In the genomic region with DNA sequence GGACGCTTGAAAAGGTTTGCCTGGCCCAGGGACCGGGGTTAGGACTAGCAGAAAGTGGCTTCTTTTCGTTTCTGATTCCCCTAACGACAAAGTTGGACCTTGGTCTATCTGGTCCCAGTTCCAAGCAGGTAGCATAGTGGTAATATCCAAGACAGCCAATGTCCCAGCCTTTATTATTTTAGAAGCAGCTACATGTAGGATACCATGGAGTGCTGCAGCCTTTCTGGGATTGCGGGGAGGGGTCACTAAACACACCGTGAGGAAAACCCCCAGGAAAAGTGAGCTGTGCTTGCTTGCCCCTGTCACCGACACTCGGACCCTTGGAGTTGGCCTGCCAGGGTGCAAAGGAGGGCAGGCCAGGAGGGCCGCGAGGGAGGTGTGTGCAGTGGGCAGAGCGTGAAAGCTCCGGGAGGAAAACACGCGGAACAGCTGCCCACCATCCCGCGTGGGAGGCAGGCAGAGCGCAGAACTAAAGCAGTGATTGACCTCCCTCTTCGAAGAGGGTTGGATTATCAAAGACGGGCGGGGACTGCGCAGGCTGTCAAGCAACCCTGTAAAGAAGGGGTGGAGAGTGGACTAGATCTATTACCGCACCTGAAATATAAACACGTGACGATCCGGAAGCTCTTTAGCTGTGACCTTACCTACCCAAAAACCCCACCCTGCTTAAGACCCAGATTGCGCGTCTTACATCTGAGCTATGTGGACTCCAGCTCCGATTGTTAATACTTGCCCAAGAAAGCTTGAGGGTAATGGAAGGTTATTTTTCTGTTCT, we compare ENCODE assay signal across 8 cellular contexts. TPM values are rescaled to one million over a fixed set of nuclear protein-coding genes. Genes with fewer than 3 reads are reported as not detected.
A peak's percentile ranks its signal among the peaks of the same experiment; 100 is the strongest.
DNase-seq lines count a peak whose midpoint lies in the region; ATAC-seq and TF ChIP-seq lines count a peak whose summit lies in the region.

No MANE protein-coding gene starts in this region.

- H3K4me3 Mint-ChIP-seq in CD4-positive, alpha-beta memory T cell = peak overlapping the region; percentile 82 to 89 (median 88)
- H3K4me3 Mint-ChIP-seq in activated naive CD4-positive, alpha-beta T cell treated with anti-CD3 and anti-CD28 coated beads, Interleukin-2, amount 50 U/mL, for 24 hours = peak overlapping the region; percentile 86

- no peak overlapping the region for H3K23ac ChIP-seq in trophoblast cell (ENCODE audit: low read length)

- peak overlapping the region; percentile 22 for H3K14ac ChIP-seq in trophoblast cell (ENCODE audit: low read length)

- H2BK120ac ChIP-seq in trophoblast cell (ENCODE audit: insufficient read depth, low read length, poor library complexity) = peak overlapping the region; percentile 41

- H2BK5ac ChIP-seq in trophoblast cell (ENCODE audit: low read depth, low read length, poor library complexity) = peak overlapping the region; percentile 54

- H3K4me1 Mint-ChIP-seq in CD4-positive, alpha-beta memory T cell = peaks cover 31 to 49% (median 41%) of the 10 kb centered on the region in 4 donors
- peaks cover 54% of the 10 kb centered on the region for H3K4me1 Mint-ChIP-seq in activated naive CD4-positive, alpha-beta T cell treated with anti-CD3 and anti-CD28 coated beads, Interleukin-2, amount 50 U/mL, for 24 hours

- peaks cover 40% of the 10 kb centered on the region for H3K4me1 ChIP-seq in CD4-positive, alpha-beta memory T cell (ENCODE audit: insufficient read depth, low read length)
- H3K4me1 ChIP-seq in Peyer's patch = peaks cover 0 to 22% (median 3%) of the 10 kb centered on the region in 4 donors
- peaks cover 4 to 9% of the 10 kb centered on the region in 2 experiments for H3K4me1 ChIP-seq in trophoblast cell (ENCODE audit: control insufficient read depth in 1 of 2, insufficient read depth in 2 of 2, low read length in 2 of 2)

- peak overlapping the region; percentile 43 for H4K12ac ChIP-seq in trophoblast cell (ENCODE audit: low read depth, low read length)

- no peaks in the 10 kb centered on the region for H3K27me3 ChIP-seq in CD4-positive, alpha-beta memory T cell (ENCODE audit: insufficient read depth, low read length)
- H3K27me3 ChIP-seq in Peyer's patch (no peaks in the 10 kb centered on the region), trophoblast cell (ENCODE audit: insufficient read depth, low read length) (no peaks in the 10 kb centered on the region)

- peak overlapping the region; percentile 89 for H2AFZ ChIP-seq in trophoblast cell (ENCODE audit: insufficient read depth, low read length, poor library complexity)

- TF ChIP-seq CTCF in Peyer's patch (IDR thresholded peaks at IDR 0.05) = no peak

- H3K9me3 ChIP-seq in CD4-positive, alpha-beta memory T cell (ENCODE audit: control insufficient read depth in 1 of 2, low read length in 2 of 2) = no peaks in the 10 kb centered on the region
- H3K9me3 ChIP-seq in Peyer's patch (no peaks in the 10 kb centered on the region), trophoblast cell (ENCODE audit: insufficient read depth, low read depth, low read length) (no peaks in the 10 kb centered on the region)

- CTCF ChIA-PET in CD4-positive, alpha-beta memory T cell (lab: Charles Lee; ENCODE audit: partially characterized antibody) = interaction anchor here (0.8 kb wide), 1 partner anchor 490 kb away, joined by 3 read pairs; no protein-coding TSS in a partner anchor

- peaks cover 4 to 5% of the 10 kb centered on the region in 2 donors for H3K36me3 Mint-ChIP-seq in CD4-positive, alpha-beta memory T cell
- H3K36me3 Mint-ChIP-seq in activated naive CD4-positive, alpha-beta T cell treated with anti-CD3 and anti-CD28 coated beads, Interleukin-2, amount 50 U/mL, for 24 hours = peaks cover 6% of the 10 kb centered on the region

- H2AK5ac ChIP-seq in trophoblast cell (ENCODE audit: low read length) = peak overlapping the region; percentile 16

- H4K8ac ChIP-seq in trophoblast cell (ENCODE audit: low read depth, low read length) = peak overlapping the region; percentile 62

- H3K27ac ChIP-seq in CD4-positive, alpha-beta memory T cell (ENCODE audit: low read depth, low read length) = peak overlapping the region; percentile 53
- H3K27ac ChIP-seq in Peyer's patch = peak overlapping the region; percentile 83 to 95 (median 88)
- peak overlapping the region; percentile 76 for H3K27ac ChIP-seq in trophoblast cell (ENCODE audit: low read depth, low read length)

- peaks cover 0 to 7% (median 5%) of the 10 kb centered on the region in 8 donors for H3K9me3 Mint-ChIP-seq in CD4-positive, alpha-beta memory T cell
- no peaks in the 10 kb centered on the region for H3K9me3 Mint-ChIP-seq in activated naive CD4-positive, alpha-beta T cell treated with anti-CD3 and anti-CD28 coated beads, Interleukin-2, amount 50 U/mL, for 24 hours

- peak overlapping the region; percentile 87 to 95 for H3K4me3 ChIP-seq in CD4-positive, alpha-beta memory T cell (ENCODE audit: low read length in 2 of 2)
- H3K4me3 ChIP-seq in Peyer's patch = peak overlapping the region; percentile 65 to 89 (median 82)
- peak overlapping the region; percentile 88 for H3K4me3 ChIP-seq in trophoblast cell (ENCODE audit: low read depth, low read length)

- H3K79me1 ChIP-seq in trophoblast cell (ENCODE audit: low read length) = peaks cover 15% of the 10 kb centered on the region

- peak overlapping the region; percentile 91 for H3K9ac ChIP-seq in trophoblast cell (ENCODE audit: low read length)

- H3K18ac ChIP-seq in trophoblast cell (ENCODE audit: low read length) = peak overlapping the region; percentile 12

- H3K4ac ChIP-seq in trophoblast cell (ENCODE audit: low read depth, low read length) = peak overlapping the region; percentile 19

- H3K79me2 ChIP-seq in trophoblast cell (ENCODE audit: control insufficient read depth, insufficient read depth, low read length, poor library complexity) = peaks cover 21% of the 10 kb centered on the region

- no CpG with 5 or more reads among the region's 28 CpGs for WGBS in trophoblast cell (ENCODE audit: extremely low coverage, insufficient coverage, insufficient read length)

- H3K27ac Mint-ChIP-seq in CD4-positive, alpha-beta memory T cell = peak overlapping the region; percentile 38 to 90 (median 80)
- H3K27ac Mint-ChIP-seq in activated naive CD4-positive, alpha-beta T cell treated with anti-CD3 and anti-CD28 coated beads, Interleukin-2, amount 50 U/mL, for 24 hours = peak overlapping the region; percentile 65

- intact Hi-C loops in CD4-positive, alpha-beta memory T cell (cut with micrococcal nuclease) = loop anchor here (5.0 kb wide), 2 partner anchors 60 to 340 kb away; a partner anchor contains a TSS
- intact Hi-C loops in Right ventricle myocardium superior (cut with DNase I) = loop anchor here (5.0 kb wide), 2 partner anchors 55 to 65 kb away; no protein-coding TSS in a partner anchor

- TF ChIP-seq POLR2A in Peyer's patch (IDR thresholded peaks at IDR 0.05) = peak; percentile 73 to 77

- H3K27me3 Mint-ChIP-seq in CD4-positive, alpha-beta memory T cell = no peaks in the 10 kb centered on the region
- no peaks in the 10 kb centered on the region for H3K27me3 Mint-ChIP-seq in activated naive CD4-positive, alpha-beta T cell treated with anti-CD3 and anti-CD28 coated beads, Interleukin-2, amount 50 U/mL, for 24 hours

- peak overlapping the region; percentile 65 for H3K4me2 ChIP-seq in trophoblast cell (ENCODE audit: low read length)

- ATAC-seq in GM19351 (IDR thresholded peaks at IDR 0.05; ENCODE audit: unreplicated experiment) (peak; percentile 33), HG03442 (IDR thresholded peaks at IDR 0.05; ENCODE audit: unreplicated experiment) (peak; percentile 48), Right ventricle myocardium superior (ENCODE audit: poor library complexity) (peak; percentile 34)

- no peaks in the 10 kb centered on the region for H3K36me3 ChIP-seq in CD4-positive, alpha-beta memory T cell (ENCODE audit: insufficient read depth, low read length)
- H3K36me3 ChIP-seq in Peyer's patch = no peaks in the 10 kb centered on the region
- H3K36me3 ChIP-seq in trophoblast cell (ENCODE audit: control insufficient read depth in 1 of 2, insufficient read depth in 2 of 2, low read length in 2 of 2) = no peaks in the 10 kb centered on the region

- POLR2A ChIA-PET in CD4-positive, alpha-beta memory T cell (lab: Charles Lee; ENCODE audit: partially characterized antibody) = interaction anchor here (1.8 to 1.9 kb wide), 2 partner anchors 313 to 317 kb away, joined by 5 to 7 read pairs; a partner anchor contains a TSS

- H4K91ac ChIP-seq in trophoblast cell (ENCODE audit: low read depth, low read length) = peak overlapping the region; percentile 64

- H2BK12ac ChIP-seq in trophoblast cell (ENCODE audit: low read length) = peak overlapping the region; percentile 47

- DNase-seq in CD4-positive, alpha-beta memory T cell = peak; percentile 48 to 60 (median 52)
- DNase-seq in Peyer's patch (peak; percentile 22 to 80 (median 76)), Right ventricle myocardium superior (peak; percentile 52), trophoblast cell (peak in 1 of 2 donors; percentile 49), middle frontal gyrus (ENCODE audit: extremely low spot score, low spot score) (no peak)

RNA-seq across cellular contexts. Expression of a gene that starts 0.6 kb away (rescaled TPM):
- 10 to 100 TPM; 16.1 to 18.1 TPM for total RNA-seq in CD4-positive, alpha-beta memory T cell
- polyA plus RNA-seq in CD4-positive, alpha-beta memory T cell = 1 to 10 TPM; 1.7 to 2.6 TPM
- total RNA-seq in Peyer's patch = 10 to 100 TPM; 41.3 to 80.9 (median 43.9) TPM
- total RNA-seq in Right ventricle myocardium superior = 37.8 TPM
- polyA plus RNA-seq in trophoblast cell (2013) = 24.7 and 24.8 TPM in 2 replicates
